Comparison of ENCODE assay signal across 2 cellular contexts in the genomic region with DNA sequence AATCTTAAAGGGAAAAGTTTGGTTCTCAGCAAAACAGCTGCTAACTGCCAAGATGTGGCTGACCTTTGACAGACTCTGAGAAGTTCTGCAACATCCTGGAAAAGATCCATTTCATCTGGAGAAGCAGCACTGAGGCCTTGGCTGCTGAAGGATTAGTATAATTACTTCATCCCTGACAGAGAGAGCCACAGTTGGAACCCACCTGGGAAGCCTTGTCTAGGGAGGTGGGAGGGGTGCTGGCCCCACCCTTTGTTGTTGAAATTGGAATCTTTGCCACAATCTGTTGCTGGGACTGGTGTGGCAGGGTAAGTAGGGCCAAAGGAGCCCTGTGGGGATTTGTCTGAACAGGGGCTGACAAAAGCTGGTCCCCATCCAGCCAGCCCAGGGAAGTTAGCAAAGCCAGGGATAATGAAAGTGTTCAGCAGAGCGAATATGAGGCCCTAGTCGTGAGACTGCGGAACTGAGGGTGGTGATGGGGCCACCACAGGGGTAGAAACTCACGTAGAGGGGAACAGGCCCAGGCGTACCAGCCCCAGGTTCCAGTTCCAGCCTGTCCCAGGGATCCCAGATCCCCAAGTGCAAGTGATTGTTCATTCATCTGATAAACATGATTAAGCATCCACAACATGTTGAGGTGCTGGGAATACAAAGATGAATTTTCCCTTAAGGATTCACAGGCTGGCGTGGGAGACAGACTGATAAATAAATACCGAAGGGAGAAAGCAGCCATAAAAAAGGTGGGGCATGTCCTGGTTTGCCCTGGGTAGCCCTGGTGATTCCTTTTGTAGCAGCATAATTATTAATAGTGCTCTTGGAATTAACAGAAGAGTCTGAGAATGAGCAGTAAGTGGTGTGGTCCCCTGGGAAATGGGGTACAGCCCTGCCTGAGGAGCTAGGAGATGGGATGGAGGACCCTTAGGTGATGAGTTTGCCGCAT.
TF ChIP-seq lines count a peak whose summit lies in the region.

No MANE protein-coding gene starts in this region.

TF ChIP-seq in liver, 16 proteins besides CTCF, POLR2A, EP300 and RAD21 (continued from another document):
- TF ChIP-seq GABPA (IDR thresholded peaks at IDR 0.05 in 1 of 2, conservative IDR thresholded peaks at IDR 0.05 in 1 of 2) (no peak), ATF3 (IDR thresholded peaks at IDR 0.05) (no peak), ZBTB33 (IDR thresholded peaks at IDR 0.05) (no peak), TAF1 (conservative IDR thresholded peaks at IDR 0.05) (no peak), JUND (IDR thresholded peaks at IDR 0.05) (no peak)
- TF ChIP-seq, protein P1, sequence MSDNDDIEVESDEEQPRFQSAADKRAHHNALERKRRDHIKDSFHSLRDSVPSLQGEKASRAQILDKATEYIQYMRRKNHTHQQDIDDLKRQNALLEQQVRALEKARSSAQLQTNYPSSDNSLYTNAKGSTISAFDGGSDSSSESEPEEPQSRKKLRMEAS (IDR thresholded peaks at IDR 0.05) = no peak

TF ChIP-seq in HepG2, 621 proteins besides CTCF, POLR2A, EP300 and RAD21:
- TF ChIP-seq, protein P2, sequence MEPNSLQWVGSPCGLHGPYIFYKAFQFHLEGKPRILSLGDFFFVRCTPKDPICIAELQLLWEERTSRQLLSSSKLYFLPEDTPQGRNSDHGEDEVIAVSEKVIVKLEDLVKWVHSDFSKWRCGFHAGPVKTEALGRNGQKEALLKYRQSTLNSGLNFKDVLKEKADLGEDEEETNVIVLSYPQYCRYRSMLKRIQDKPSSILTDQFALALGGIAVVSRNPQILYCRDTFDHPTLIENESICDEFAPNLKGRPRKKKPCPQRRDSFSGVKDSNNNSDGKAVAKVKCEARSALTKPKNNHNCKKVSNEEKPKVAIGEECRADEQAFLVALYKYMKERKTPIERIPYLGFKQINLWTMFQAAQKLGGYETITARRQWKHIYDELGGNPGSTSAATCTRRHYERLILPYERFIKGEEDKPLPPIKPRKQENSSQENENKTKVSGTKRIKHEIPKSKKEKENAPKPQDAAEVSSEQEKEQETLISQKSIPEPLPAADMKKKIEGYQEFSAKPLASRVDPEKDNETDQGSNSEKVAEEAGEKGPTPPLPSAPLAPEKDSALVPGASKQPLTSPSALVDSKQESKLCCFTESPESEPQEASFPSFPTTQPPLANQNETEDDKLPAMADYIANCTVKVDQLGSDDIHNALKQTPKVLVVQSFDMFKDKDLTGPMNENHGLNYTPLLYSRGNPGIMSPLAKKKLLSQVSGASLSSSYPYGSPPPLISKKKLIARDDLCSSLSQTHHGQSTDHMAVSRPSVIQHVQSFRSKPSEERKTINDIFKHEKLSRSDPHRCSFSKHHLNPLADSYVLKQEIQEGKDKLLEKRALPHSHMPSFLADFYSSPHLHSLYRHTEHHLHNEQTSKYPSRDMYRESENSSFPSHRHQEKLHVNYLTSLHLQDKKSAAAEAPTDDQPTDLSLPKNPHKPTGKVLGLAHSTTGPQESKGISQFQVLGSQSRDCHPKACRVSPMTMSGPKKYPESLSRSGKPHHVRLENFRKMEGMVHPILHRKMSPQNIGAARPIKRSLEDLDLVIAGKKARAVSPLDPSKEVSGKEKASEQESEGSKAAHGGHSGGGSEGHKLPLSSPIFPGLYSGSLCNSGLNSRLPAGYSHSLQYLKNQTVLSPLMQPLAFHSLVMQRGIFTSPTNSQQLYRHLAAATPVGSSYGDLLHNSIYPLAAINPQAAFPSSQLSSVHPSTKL (CRISPR knock-in tag; IDR thresholded peaks at IDR 0.05) = no peak
- TF ChIP-seq ZNF205 (CRISPR knock-in tag; IDR thresholded peaks at IDR 0.05) (no peak), ZNF572 (CRISPR knock-in tag; IDR thresholded peaks at IDR 0.05) (no peak), CREB3 (CRISPR knock-in tag; IDR thresholded peaks at IDR 0.05) (no peak), ETS1 (CRISPR knock-in tag; IDR thresholded peaks at IDR 0.05) (no peak), MLLT10 (CRISPR knock-in tag; IDR thresholded peaks at IDR 0.05) (no peak), ZFP41 (CRISPR knock-in tag; IDR thresholded peaks at IDR 0.05; ENCODE audit: borderline replicate concordance) (no peak), ZMYM2 (CRISPR knock-in tag; IDR thresholded peaks at IDR 0.05) (no peak), ZNF556 (CRISPR knock-in tag; IDR thresholded peaks at IDR 0.05; ENCODE audit: borderline replicate concordance) (no peak), DNMT3B (CRISPR knock-in tag; conservative IDR thresholded peaks at IDR 0.05) (no peak), ATRX (CRISPR knock-in tag; IDR thresholded peaks at IDR 0.05; ENCODE audit: borderline replicate concordance) (no peak), FOXO1 (CRISPR knock-in tag; IDR thresholded peaks at IDR 0.05) (no peak)
- TF ChIP-seq, protein P3, sequence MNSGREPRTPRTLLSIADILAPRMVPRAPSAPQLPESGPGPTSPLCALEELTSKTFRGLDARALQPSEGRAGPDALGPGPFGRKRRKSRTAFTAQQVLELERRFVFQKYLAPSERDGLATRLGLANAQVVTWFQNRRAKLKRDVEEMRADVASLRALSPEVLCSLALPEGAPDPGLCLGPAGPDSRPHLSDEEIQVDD (CRISPR knock-in tag; IDR thresholded peaks at IDR 0.05; ENCODE audit: borderline replicate concordance) = no peak
TF ChIP-seq in HepG2: peak in this region for 0.
